ENCODE assay signal across 9 cellular contexts in genomic region chr1:211610779-211611556, GRCh38. TPM values are rescaled to one million over a fixed set of nuclear protein-coding genes. Genes with fewer than 3 reads are reported as not detected.
A peak's percentile ranks its signal among the peaks of the same experiment; 100 is the strongest.
DNase-seq lines count a peak whose midpoint lies in the region; ATAC-seq and TF ChIP-seq lines count a peak whose summit lies in the region.
"Had no signal": no experiment of that assay in that cellular context is flagged by ENCODE, and none has a peak within 500 bp of the region (broad histone marks: within the 10 kb centered on the region; RNA-seq: fewer than 3 reads in every experiment).

No MANE protein-coding gene starts in this region.

- CTCF ChIA-PET in A673 (lab: Charles Lee), result no interaction called here

- peak; percentile 25 for DNase-seq in A673 (ENCODE audit: low spot score)
- DNase-seq in NCI-H1694 (lab: John Stamatoyannopoulos, UW), result peak; percentile 95
- DNase-seq in coronary artery (ENCODE audit: low spot score), result no peak
- peak; percentile 21 to 83 for DNase-seq in lung microvascular endothelial cell (ENCODE audit: low read depth in 2 of 2)
- no peak for DNase-seq in epidermal melanocyte (ENCODE audit: insufficient read length, low spot score)
- DNase-seq in putamen (ENCODE audit: low spot score), result no peak
- no peak for DNase-seq in D341Med (ENCODE audit: low spot score)

- H3K4me3 ChIP-seq in A673 (ENCODE audit: low read depth, low read length, poor library complexity, severe bottlenecking) (no peak overlapping the region), coronary artery (no peak overlapping the region)
- H3K4me3 ChIP-seq: BLaER1 had no signal

- POLR2A ChIA-PET in A673 (lab: Charles Lee; ENCODE audit: low non-redundant PET), result no interaction called here

- no TSS peak for BruUV-seq in A673 (replicated peaks; lab: Mats Ljungman, UMichigan)

- no peaks in the 10 kb centered on the region for H3K9me3 ChIP-seq in A673 (ENCODE audit: low read depth, low read length, poor library complexity, severe bottlenecking)
- H3K9me3 ChIP-seq: BLaER1 had no signal

- H3K27ac ChIP-seq in A673 (ENCODE audit: low read depth, low read length, poor library complexity, severe bottlenecking), result no peak overlapping the region
- peak overlapping the region; percentile 12 to 64 for H3K27ac ChIP-seq in coronary artery
- H3K27ac ChIP-seq: BLaER1 had no signal

- H3K27me3 ChIP-seq in A673 (replicated peaks; ENCODE audit: insufficient read depth, low read depth, low read length, poor library complexity), result no peaks in the 10 kb centered on the region
- H3K27me3 ChIP-seq: BLaER1 had no signal

- no peaks in the 10 kb centered on the region for H3K36me3 ChIP-seq in A673 (ENCODE audit: insufficient read depth, low read length, poor library complexity, severe bottlenecking)
- H3K36me3 ChIP-seq: BLaER1 had no signal

- no peak for ATAC-seq in GM21825 (IDR thresholded peaks at IDR 0.05; ENCODE audit: unreplicated experiment)

- H3K4me1 ChIP-seq in A673 (ENCODE audit: insufficient read depth, low read length, poor library complexity, severe bottlenecking), result no peaks in the 10 kb centered on the region

- intact Hi-C loops in A673 (cut with micrococcal nuclease; ENCODE audit: unreplicated experiment), result no loop called here

- no peak for TF ChIP-seq CTCF in A673 (conservative IDR thresholded peaks at IDR 0.05; ENCODE audit: low read depth, low read length)
- TF ChIP-seq CTCF in coronary artery (IDR thresholded peaks at IDR 0.05), result no peak

RNA-seq across cellular contexts. Expression of gene SLC30A1, which starts 32.0 kb away (rescaled TPM):
- 5.1 and 12.2 TPM in 2 replicates for total RNA-seq in A673 (2021)
- 17.4 and 31.9 TPM in 2 replicates for total RNA-seq in lung microvascular endothelial cell

Comparison
In these comparisons a context has a peak if more than half of its experiments do, and no peak if none do; other contexts are left out.
1. DNase-seq: peak in A673 (single experiment), NCI-H1694 (single experiment) and lung microvascular endothelial cell (2 of 2); none in coronary artery (single experiment), epidermal melanocyte (single experiment), putamen (single experiment) and D341Med (single experiment).